ENCODE assay signal across 8 cellular contexts in genomic region chr16:11797166-11797956, GRCh38. TPM values are rescaled to one million over a fixed set of nuclear protein-coding genes. Genes with fewer than 3 reads are reported as not detected.
DNase-seq lines count a peak whose midpoint lies in the region; ATAC-seq and TF ChIP-seq lines count a peak whose summit lies in the region.

Gene ZC3H7A, minus strand, starts transcription at chr16:11797258. Its CDS starts 14,904 bp downstream, at chr16:11782354.

- CTCF ChIA-PET in activated B cell treated with CpG ODN at 0.5 μM for 24 hours (lab: Charles Lee): interaction anchor here (0.6 to 4.9 kb wide), 25 partner anchors 9 to 826 kb away, joined by 3 to 58 read pairs (median 4); partner anchors contain the start of gene TXNDC11

- H3K4me3 ChIP-seq in AG09309 (ENCODE audit: control insufficient read depth, low read depth, low read length): peak within 1 kb of the TSS; percentile 96

- H3K4me1 Mint-ChIP-seq in activated B cell treated with CpG ODN at 0.5 μM for 24 hours: peaks cover 73% of the 10 kb centered on the region

- H3K27me3 Mint-ChIP-seq in activated B cell treated with CpG ODN at 0.5 μM for 24 hours: no peaks in the 10 kb centered on the region

- TF ChIP-seq CTCF in AG09309 (IDR thresholded peaks at IDR 0.05; ENCODE audit: control insufficient read depth, insufficient read depth, low read depth, low read length, missing control alignments): peak; percentile 26
- TF ChIP-seq CTCF in activated B cell treated with CpG ODN at 0.5 μM for 24 hours (IDR thresholded peaks at IDR 0.05): no peak

- DNase-seq in AG09309 (ENCODE audit: low read depth) (peak; percentile 86), NCI-H226 (peak; percentile 97), activated B cell treated with CpG ODN at 0.5 μM for 24 hours (peak; percentile 94), caudate nucleus (lab: John Stamatoyannopoulos, UW) (peak; percentile 43 to 96 (median 93)), inferior parietal cortex (ENCODE audit: extremely low spot score) (peak; percentile 92)
- DNase-seq in stimulated activated CD4-positive, alpha-beta T cell treated with anti-CD3 and anti-CD28 coated beads, Interleukin-12 subunit alpha, Interleukin-12 subunit beta, amount 100 ng/mL, for 24 hours (ENCODE audit: low read depth in 2 of 2): peak; percentile 82 to 89

- no peaks in the 10 kb centered on the region for H3K9me3 Mint-ChIP-seq in activated B cell treated with CpG ODN at 0.5 μM for 24 hours

- peak within 1 kb of the TSS; percentile 95 for H3K4me3 Mint-ChIP-seq in activated B cell treated with CpG ODN at 0.5 μM for 24 hours

- intact Hi-C loops in activated B cell treated with CpG ODN at 0.5 μM for 24 hours (cut with micrococcal nuclease): loop anchor here (1.0 to 5.0 kb wide), 7 partner anchors 13 to 850 kb away; partner anchors contain the start of genes RSL1D1 and TXNDC11

- H3K27ac ChIP-seq in caudate nucleus (ENCODE audit: low read depth, low read length): peak within 1 kb of the TSS; percentile 91

- ATAC-seq in GM18909 (IDR thresholded peaks at IDR 0.05; ENCODE audit: poor library complexity, unreplicated experiment): peak; percentile 96
- ATAC-seq in HG03175 (IDR thresholded peaks at IDR 0.05; ENCODE audit: unreplicated experiment): peak; percentile 95
- peak; percentile 97 for ATAC-seq in activated B cell treated with CpG ODN at 0.5 μM for 24 hours (ENCODE audit: low read depth)

- POLR2A ChIA-PET in activated B cell treated with CpG ODN at 0.5 μM for 24 hours (lab: Charles Lee): interaction anchor here (0.6 to 10.9 kb wide), 30 partner anchors 9 to 832 kb away, joined by 3 to 182 read pairs (median 6); partner anchors contain the start of genes LITAF, RSL1D1, SOCS1 and TXNDC11

- peaks cover 40% of the 10 kb centered on the region for H3K36me3 Mint-ChIP-seq in activated B cell treated with CpG ODN at 0.5 μM for 24 hours (ENCODE audit: low read depth)

- peak within 1 kb of the TSS; percentile 96 for H3K27ac Mint-ChIP-seq in activated B cell treated with CpG ODN at 0.5 μM for 24 hours

RNA-seq across cellular contexts. Expression of gene ZC3H7A, which starts in this region (rescaled TPM):
- total RNA-seq in activated B cell treated with CpG ODN at 0.5 μM for 24 hours: 143 and 163 TPM in 2 replicates

Comparison
In these comparisons a context has a peak if more than half of its experiments do, and no peak if none do; other contexts are left out.
1. Peak in every context shown above with its lines: DNase-seq, ATAC-seq, H3K4me3 ChIP-seq and H3K27ac ChIP-seq.